In the genomic region with DNA sequence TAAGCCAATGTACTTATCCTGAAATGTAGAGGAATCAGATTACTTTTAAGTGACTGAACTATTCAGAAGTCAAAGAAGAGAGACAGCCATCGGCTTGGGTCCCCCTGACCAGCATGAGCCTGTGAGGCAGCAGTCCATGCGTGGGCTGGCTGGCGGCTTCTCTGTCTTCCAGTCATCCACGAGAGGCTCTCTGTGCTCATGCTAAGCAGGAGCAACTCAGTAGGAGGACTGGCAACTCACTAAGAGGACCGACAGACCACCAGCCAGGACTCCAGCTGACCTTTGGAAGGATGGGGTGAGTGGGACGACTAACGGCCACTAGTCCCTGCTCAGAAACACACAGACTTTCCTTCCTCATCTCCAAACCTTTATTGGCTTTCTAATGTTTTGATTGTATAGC, we compare ENCODE assay signal across 16 cellular contexts.
"Had no signal": no experiment of that assay in that cellular context is flagged by ENCODE, and none has a peak within 500 bp of the region (broad histone marks: within the 10 kb centered on the region; RNA-seq: fewer than 3 reads in every experiment).

No MANE protein-coding gene starts in this region.

- H3K27me3 ChIP-seq: foreskin keratinocyte, right lobe of liver, testis, upper lobe of right lung had no signal

- H3K4me3 ChIP-seq: mucosa of descending colon, psoas muscle, right lobe of liver, testis, upper lobe of right lung had no signal

- H3K9me3 ChIP-seq: mucosa of descending colon, psoas muscle, right lobe of liver, testis, upper lobe of right lung had no signal

- H3K27ac ChIP-seq: foreskin keratinocyte, psoas muscle, right lobe of liver, testis, upper lobe of right lung had no signal

- H3K4me1 ChIP-seq: foreskin keratinocyte, psoas muscle, testis had no signal

- ATAC-seq: activated T-cell treated with anti-CD3 and anti-CD28 coated beads, Interleukin-2, amount 50 U/mL, for 72 hours; foreskin keratinocyte; mucosa of descending colon; naive thymus-derived CD4-positive, alpha-beta T cell; psoas muscle; stimulated activated naive CD8-positive, alpha-beta T cell treated with anti-CD3 and anti-CD28 coated beads, Interleukin-15, amount 100 ng/mL, for 72 hours; upper lobe of right lung had no signal

- DNase-seq: activated CD4-positive, alpha-beta T cell treated with anti-CD3 and anti-CD28 coated beads, Interleukin-2, amount 10 ng/mL, durations not matched to agents 7 days and 5 days; activated CD4-positive, CD25-positive, alpha-beta regulatory T cell; activated CD8-positive, alpha-beta memory T cell treated with anti-CD3 and anti-CD28 coated beads, Interleukin-2, amount 50 U/mL, for 48 hours; activated naive CD8-positive, alpha-beta T cell treated with anti-CD3 and anti-CD28 coated beads for 36 hours; activated T-cell treated with anti-CD3 and anti-CD28 coated beads, Interleukin-2, amount 50 U/mL, for 72 hours; effector memory CD4-positive, alpha-beta T cell; foreskin keratinocyte; glutamatergic neuron; kidney glomerular epithelial cell; psoas muscle; right lobe of liver; stimulated activated naive CD8-positive, alpha-beta T cell treated with anti-CD3 and anti-CD28 coated beads, Interleukin-15, amount 100 ng/mL, for 72 hours; testis; upper lobe of right lung had no signal
